18 cellular contexts compared by ENCODE assay signal in genomic region chr16:65287307-65287706, GRCh38.
"Had no signal": no experiment of that assay in that cellular context is flagged by ENCODE, and none has a peak within 500 bp of the region (broad histone marks: within the 10 kb centered on the region; RNA-seq: fewer than 3 reads in every experiment).

No MANE protein-coding gene starts in this region.

- H3K9me3 ChIP-seq: esophagus muscularis mucosa, gastroesophageal sphincter, heart left ventricle, left lung, lower lobe of right lung had no signal

- H3K79me2 ChIP-seq: hepatocyte had no signal

- DNase-seq: dermis blood vessel endothelial cell; dorsolateral prefrontal cortex; effector CD4-positive, alpha-beta T cell; effector memory CD4-positive, alpha-beta T cell; foreskin keratinocyte; heart left ventricle; hypothalamus; kidney; kidney glomerular epithelial cell; left lung; left ventricle myocardium superior; lower lobe of right lung; mesenchymal stem cell; midbrain had no signal

- H3K4me3 ChIP-seq: coronary artery, dorsolateral prefrontal cortex, esophagus muscularis mucosa, gastroesophageal sphincter, heart left ventricle, hepatocyte, left lung, lower lobe of right lung had no signal

- H3K27ac ChIP-seq: coronary artery, dorsolateral prefrontal cortex, esophagus muscularis mucosa, foreskin keratinocyte, gastroesophageal sphincter, heart left ventricle, hepatocyte, left lung, lower lobe of right lung had no signal

- H3K4me2 ChIP-seq: hepatocyte had no signal

- H3K27me3 ChIP-seq: esophagus muscularis mucosa, foreskin keratinocyte, gastroesophageal sphincter, heart left ventricle, hepatocyte, left lung had no signal

- H3K36me3 ChIP-seq: esophagus muscularis mucosa, gastroesophageal sphincter, heart left ventricle, left lung, lower lobe of right lung had no signal

- H3K4me1 ChIP-seq: foreskin keratinocyte, left lung, lower lobe of right lung had no signal

- H2AFZ ChIP-seq: hepatocyte had no signal
